Comparison of ENCODE assay signal across 9 cellular contexts in the genomic region with DNA sequence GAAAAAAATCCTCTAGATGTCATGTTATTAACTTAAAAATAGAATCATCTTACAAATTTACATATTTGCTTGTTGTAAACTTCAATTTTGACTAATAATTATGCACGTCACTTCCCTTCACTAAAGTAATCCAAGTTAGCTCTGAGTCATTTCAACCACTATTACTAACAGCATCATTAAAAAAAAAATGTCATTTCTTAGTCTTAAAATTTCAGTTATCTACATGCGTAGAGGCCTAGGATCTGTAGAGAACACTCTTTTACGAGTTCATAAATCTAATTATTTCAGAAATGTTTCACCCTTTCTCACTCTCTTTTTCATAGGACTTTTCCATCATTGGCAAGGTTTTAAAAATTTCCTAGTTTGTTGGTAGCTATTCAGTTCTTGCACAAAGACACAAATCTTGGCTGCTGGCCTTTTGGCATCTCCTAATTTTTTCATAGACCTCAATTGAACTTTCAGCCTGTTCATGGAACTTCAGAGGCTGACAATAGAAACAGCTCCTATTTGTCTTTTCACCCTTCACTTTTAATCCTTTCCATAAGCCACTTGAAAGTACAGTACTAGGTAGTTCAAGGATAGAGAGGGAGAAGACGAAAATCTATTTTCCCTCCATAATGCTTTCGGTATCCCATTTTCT.
DNase-seq lines count a peak whose midpoint lies in the region; FAIRE-seq and TF ChIP-seq lines count a peak whose summit lies in the region.
"Had no signal": no experiment of that assay in that cellular context is flagged by ENCODE, and none has a peak within 500 bp of the region (broad histone marks: within the 10 kb centered on the region; RNA-seq: fewer than 3 reads in every experiment).

No MANE protein-coding gene starts in this region.

- H3K27ac ChIP-seq in right atrium auricular region = peak overlapping the region; percentile 44 to 51
- H3K27ac ChIP-seq in subcutaneous abdominal adipose tissue (ENCODE audit: low read depth, low read length) = peak overlapping the region; percentile 92
- H3K27ac ChIP-seq in RWPE1 = no peak overlapping the region

- H3K4me1 ChIP-seq in right atrium auricular region (peaks cover 0 to 12% of the 10 kb centered on the region in 2 donors), subcutaneous abdominal adipose tissue (ENCODE audit: control insufficient read depth in 5 of 5, insufficient read depth in 5 of 5, low read length in 5 of 5) (peaks cover 4 to 30% (median 19%) of the 10 kb centered on the region in 5 donors), BE2C (no peaks in the 10 kb centered on the region)

- TF ChIP-seq POLR2A in H54 (IDR thresholded peaks at IDR 0.05; ENCODE audit: low read depth, low read length) = no peak

- H3K27me3 ChIP-seq in right atrium auricular region (no peaks in the 10 kb centered on the region), subcutaneous abdominal adipose tissue (ENCODE audit: control insufficient read depth in 5 of 5, insufficient read depth in 4 of 5, low read length in 5 of 5) (no peaks in the 10 kb centered on the region), BE2C (no peaks in the 10 kb centered on the region)

- peak overlapping the region in 4 of 5 donors; percentile 2 to 60 (median 31) for H3K9ac ChIP-seq in subcutaneous abdominal adipose tissue (ENCODE audit: low read length in 5 of 5)

- H3K36me3 ChIP-seq in right atrium auricular region (no peaks in the 10 kb centered on the region), subcutaneous abdominal adipose tissue (ENCODE audit: control insufficient read depth in 5 of 5, insufficient read depth in 5 of 5, low read length in 5 of 5) (no peaks in the 10 kb centered on the region), BE2C (no peaks in the 10 kb centered on the region)

- CTCF ChIA-PET in RWPE1 (lab: Yijun Ruan, JAX) = interaction anchor here (0.7 to 1.4 kb wide), 4 partner anchors 159 to 1219 kb away, joined by 3 to 8 read pairs (median 4); no protein-coding TSS in a partner anchor

- H3K4me3 ChIP-seq in astrocyte of the spinal cord (ENCODE audit: low read depth, low read length) = no peak overlapping the region
- H3K4me3 ChIP-seq in right atrium auricular region = no peak overlapping the region
- H3K4me3 ChIP-seq in subcutaneous abdominal adipose tissue (ENCODE audit: low read depth in 1 of 5, low read length in 5 of 5) = no peak overlapping the region
- no peak overlapping the region for H3K4me3 ChIP-seq in BE2C (ENCODE audit: low read depth, low read length)

- POLR2A ChIA-PET in RWPE1 (lab: Yijun Ruan, JAX; ENCODE audit: low non-redundant PET) = no interaction called here

- in situ Hi-C loops in astrocyte of the spinal cord (cut with HindIII; ENCODE audit: low sequenced_read_pairs) = no loop called here

- H3K9me3 ChIP-seq in right atrium auricular region = no peaks in the 10 kb centered on the region
- no peaks in the 10 kb centered on the region for H3K9me3 ChIP-seq in subcutaneous abdominal adipose tissue (ENCODE audit: control insufficient read depth in 5 of 5, low read length in 5 of 5)
- no peaks in the 10 kb centered on the region for H3K9me3 ChIP-seq in BE2C

- peak; percentile 38 for FAIRE-seq in H54 (lab: Jason Lieb, UNC)

- TF ChIP-seq CTCF in astrocyte of the spinal cord (IDR thresholded peaks at IDR 0.05; ENCODE audit: low read depth, low read length) (no peak), right atrium auricular region (IDR thresholded peaks at IDR 0.05) (no peak), RWPE1 (conservative IDR thresholded peaks at IDR 0.05; ENCODE audit: low read depth) (no peak), BE2C (IDR thresholded peaks at IDR 0.05; ENCODE audit: low read depth, low read length) (no peak)

- DNase-seq in H54 (ENCODE audit: insufficient read length, low spot score) = no peak
- peak; percentile 65 for DNase-seq in astrocyte of the spinal cord (ENCODE audit: low read depth, low spot score)
- peak; percentile 63 for DNase-seq in right atrium auricular region (ENCODE audit: low spot score)
- no peak for DNase-seq in RPMI8226
- no peak for DNase-seq in RWPE1 (ENCODE audit: low spot score)
- no peak for DNase-seq in BE2C
- no peak for DNase-seq in activated CD4-positive, alpha-beta T cell treated with anti-CD3 and anti-CD28 coated beads for 48 hours
- DNase-seq: activated B cell treated with CpG ODN at 0.5 μM for 24 hours had no signal

Comparison
In these comparisons a context has a peak if more than half of its experiments do, and no peak if none do; other contexts are left out.
1. DNase-seq: peak in astrocyte of the spinal cord (single experiment) and right atrium auricular region (single experiment); none in H54 (single experiment), RPMI8226 (single experiment), RWPE1 (single experiment), BE2C (single experiment) and activated CD4-positive, alpha-beta T cell treated with anti-CD3 and anti-CD28 coated beads for 48 hours (single experiment).